9 cellular contexts compared by ENCODE assay signal in genomic region chr17:50093807-50094206, GRCh38. TPM values are rescaled to one million over a fixed set of nuclear protein-coding genes. Genes with fewer than 3 reads are reported as not detected.
DNase-seq lines count a peak whose midpoint lies in the region; ATAC-seq and TF ChIP-seq lines count a peak whose summit lies in the region.
"Had no signal": no experiment of that assay in that cellular context is flagged by ENCODE, and none has a peak within 500 bp of the region (broad histone marks: within the 10 kb centered on the region; RNA-seq: fewer than 3 reads in every experiment).

No MANE protein-coding gene starts in this region.

- no peak overlapping the region for H2AK5ac ChIP-seq in mesenchymal stem cell (ENCODE audit: low read length, severe bottlenecking)

- no peak for TF ChIP-seq POLR2A in transverse colon (IDR thresholded peaks at IDR 0.05)

- peaks cover 20% of the 10 kb centered on the region for H3K4me1 Mint-ChIP-seq in activated T-cell treated with anti-CD3 and anti-CD28 coated beads, Interleukin-2, amount 50 U/mL, for 72 hours (ENCODE audit: low read depth)
- H3K4me1 Mint-ChIP-seq in activated CD4-positive, alpha-beta memory T cell treated with anti-CD3 and anti-CD28 coated beads, Interleukin-2, amount 10 ng/mL, durations not matched to agents 7 days and 5 days, result peaks cover 18% of the 10 kb centered on the region

- H3K27ac Mint-ChIP-seq in activated T-cell treated with anti-CD3 and anti-CD28 coated beads, Interleukin-2, amount 50 U/mL, for 72 hours, result no peak overlapping the region
- peak overlapping the region; percentile 76 for H3K27ac Mint-ChIP-seq in activated CD4-positive, alpha-beta memory T cell treated with anti-CD3 and anti-CD28 coated beads, Interleukin-2, amount 10 ng/mL, durations not matched to agents 7 days and 5 days

- no peaks in the 10 kb centered on the region for H3K9me3 ChIP-seq in mesenchymal stem cell (ENCODE audit: control insufficient read depth, low read length)
- no peaks in the 10 kb centered on the region for H3K9me3 ChIP-seq in transverse colon

- no peak overlapping the region for H2BK120ac ChIP-seq in mesenchymal stem cell (ENCODE audit: low read depth, low read length)

- CTCF ChIA-PET in activated CD4-positive, alpha-beta memory T cell treated with anti-CD3 and anti-CD28 coated beads, Interleukin-2, amount 10 ng/mL, durations not matched to agents 7 days and 5 days (lab: Charles Lee), result interaction anchor here (0.6 to 4.3 kb wide), 65 partner anchors 9 to 1446 kb away, joined by 3 to 48 read pairs (median 4); partner anchors contain the start of genes COL1A1, ITGA3, PPP1R9B and SAMD14

- H2BK15ac ChIP-seq in mesenchymal stem cell (ENCODE audit: low read depth, poor library complexity, severe bottlenecking), result no peak overlapping the region

- peaks cover 24% of the 10 kb centered on the region for H3K79me1 ChIP-seq in mesenchymal stem cell (replicated peaks; ENCODE audit: low read length, poor library complexity, severe bottlenecking)

- no peak overlapping the region for H3K4me3 ChIP-seq in mesenchymal stem cell (ENCODE audit: insufficient read depth in 1 of 2, low read depth in 1 of 2, low read length in 2 of 2)
- H3K4me3 ChIP-seq in transverse colon, result no peak overlapping the region

- H4K91ac ChIP-seq in mesenchymal stem cell (ENCODE audit: low read length), result no peak overlapping the region

- H3K9ac ChIP-seq in mesenchymal stem cell (ENCODE audit: low read length), result peak overlapping the region; percentile 90

- no peak overlapping the region for H3K4me2 ChIP-seq in mesenchymal stem cell (ENCODE audit: low read length, poor library complexity, severe bottlenecking)

- intact Hi-C loops in transverse colon (cut with DNase I; ENCODE audit: low total_unique reads), result loop anchor here (10.0 kb wide), 1 partner anchor 201 kb away; no protein-coding TSS in a partner anchor

- H2AFZ ChIP-seq in mesenchymal stem cell (ENCODE audit: low read depth, low read length), result no peak overlapping the region

- no peak overlapping the region for H4K8ac ChIP-seq in mesenchymal stem cell (ENCODE audit: low read length)

- no peak overlapping the region for H2BK12ac ChIP-seq in mesenchymal stem cell (ENCODE audit: low read length in 2 of 2)

- no peaks in the 10 kb centered on the region for H3K27me3 ChIP-seq in mesenchymal stem cell (ENCODE audit: control insufficient read depth in 1 of 2, insufficient read depth in 1 of 2, low read length in 2 of 2)
- H3K27me3 ChIP-seq in transverse colon, result no peaks in the 10 kb centered on the region

- in situ Hi-C loops in transverse colon (cut with MboI; ENCODE audit: low pct_ligation_motif_present in 1 of 4, low pct_unique_long_range_greater_than_20kb in 1 of 4, low sequenced_read_pairs in 3 of 4), result loop anchor here in 1 of 4 donors (5.0 kb wide), 1 partner anchor 67 kb away; no protein-coding TSS in a partner anchor

- no peak overlapping the region for H2BK5ac ChIP-seq in mesenchymal stem cell (ENCODE audit: low read depth, low read length, poor library complexity, severe bottlenecking)

- no peak overlapping the region for H3K27ac ChIP-seq in mesenchymal stem cell (ENCODE audit: low read length, poor library complexity, severe bottlenecking)
- peak overlapping the region in 3 of 4 donors; percentile 88 to 93 (median 92) for H3K27ac ChIP-seq in transverse colon

- H3K9me3 Mint-ChIP-seq in activated T-cell treated with anti-CD3 and anti-CD28 coated beads, Interleukin-2, amount 50 U/mL, for 72 hours, result no peaks in the 10 kb centered on the region
- no peaks in the 10 kb centered on the region for H3K9me3 Mint-ChIP-seq in activated CD4-positive, alpha-beta memory T cell treated with anti-CD3 and anti-CD28 coated beads, Interleukin-2, amount 10 ng/mL, durations not matched to agents 7 days and 5 days

- no peaks in the 10 kb centered on the region for H3K27me3 Mint-ChIP-seq in activated T-cell treated with anti-CD3 and anti-CD28 coated beads, Interleukin-2, amount 50 U/mL, for 72 hours (ENCODE audit: low read depth)
- H3K27me3 Mint-ChIP-seq in activated CD4-positive, alpha-beta memory T cell treated with anti-CD3 and anti-CD28 coated beads, Interleukin-2, amount 10 ng/mL, durations not matched to agents 7 days and 5 days, result no peaks in the 10 kb centered on the region
- H3K27me3 Mint-ChIP-seq: activated CD4-positive, alpha-beta T cell treated with anti-CD3 and anti-CD28 coated beads for 36 hours had no signal

- peak overlapping the region; percentile 94 to 98 for H3K4me3 Mint-ChIP-seq in activated T-cell treated with anti-CD3 and anti-CD28 coated beads, Interleukin-2, amount 50 U/mL, for 72 hours
- no peak overlapping the region for H3K4me3 Mint-ChIP-seq in activated CD4-positive, alpha-beta memory T cell treated with anti-CD3 and anti-CD28 coated beads, Interleukin-2, amount 10 ng/mL, durations not matched to agents 7 days and 5 days

- 50% methylated on average over 3 of the region's 3 CpGs for WGBS in mesenchymal stem cell
- WGBS in transverse colon (ENCODE audit: low coverage in 1 of 2), 2 donors, result 41% methylated on average over 3 of the region's 3 CpGs

- no peak for DNase-seq in activated T-cell treated with anti-CD3 and anti-CD28 coated beads, Interleukin-2, amount 50 U/mL, for 72 hours
- DNase-seq in activated T-cell treated with anti-CD3 and anti-CD28 coated beads for 4 hours (no peak), mesenchymal stem cell (no peak), transverse colon (no peak), DMS 273 (lab: John Stamatoyannopoulos, UW; ENCODE audit: unreplicated experiment) (no peak), hepatic stellate cell (ENCODE audit: low spot score) (no peak)
- DNase-seq in activated CD4-positive, alpha-beta memory T cell treated with anti-CD3 and anti-CD28 coated beads, Interleukin-2, amount 10 ng/mL, durations not matched to agents 7 days and 5 days, result no peak

- H3K18ac ChIP-seq in mesenchymal stem cell (ENCODE audit: low read depth in 1 of 2, low read length in 2 of 2), result no peak overlapping the region

- no peak overlapping the region for H3K14ac ChIP-seq in mesenchymal stem cell (ENCODE audit: low read length in 2 of 2)

- no peak for TF ChIP-seq CTCF in transverse colon (IDR thresholded peaks at IDR 0.05)

- POLR2A ChIA-PET in activated CD4-positive, alpha-beta memory T cell treated with anti-CD3 and anti-CD28 coated beads, Interleukin-2, amount 10 ng/mL, durations not matched to agents 7 days and 5 days (lab: Charles Lee), result interaction anchor here (1.0 to 2.4 kb wide), 5 partner anchors 14 to 92 kb away, joined by 3 to 8 read pairs (median 3); partner anchors contain the start of gene ITGA3

- H3K36me3 ChIP-seq in mesenchymal stem cell (ENCODE audit: control insufficient read depth in 1 of 2, insufficient read depth in 2 of 2, low read depth in 1 of 2, low read length in 2 of 2), result peaks cover 40 to 47% of the 10 kb centered on the region in 2 experiments
- H3K36me3 ChIP-seq in transverse colon, result no peaks in the 10 kb centered on the region

- H3K4me1 ChIP-seq in mesenchymal stem cell (ENCODE audit: control insufficient read depth, insufficient read depth, low read depth, low read length), result peaks cover 20% of the 10 kb centered on the region
- peaks cover 16 to 34% (median 24%) of the 10 kb centered on the region in 4 donors for H3K4me1 ChIP-seq in transverse colon

- TF ChIP-seq EP300 in transverse colon (IDR thresholded peaks at IDR 0.05; ENCODE audit: low read depth), result no peak

- H3K23ac ChIP-seq in mesenchymal stem cell (ENCODE audit: low read length in 2 of 2), result no peak overlapping the region

- no peaks in the 10 kb centered on the region for H3K36me3 Mint-ChIP-seq in activated T-cell treated with anti-CD3 and anti-CD28 coated beads, Interleukin-2, amount 50 U/mL, for 72 hours (ENCODE audit: insufficient read depth in 2 of 2)
- peaks cover 3% of the 10 kb centered on the region for H3K36me3 Mint-ChIP-seq in activated CD4-positive, alpha-beta memory T cell treated with anti-CD3 and anti-CD28 coated beads, Interleukin-2, amount 10 ng/mL, durations not matched to agents 7 days and 5 days (ENCODE audit: low read depth)

- no peak for ATAC-seq in activated T-cell treated with anti-CD3 and anti-CD28 coated beads, Interleukin-2, amount 50 U/mL, for 72 hours (replicated peaks in 1 of 2)
- ATAC-seq in GM18868 (IDR thresholded peaks at IDR 0.05; ENCODE audit: unreplicated experiment), result no peak

- H3K4ac ChIP-seq in mesenchymal stem cell (ENCODE audit: low read depth in 1 of 2, low read length in 2 of 2), result no peak overlapping the region

RNA-seq across cellular contexts. Expression of gene PDK2, which starts 1.3 kb away (rescaled TPM):
- 10 to 100 TPM; 26.6 to 34.6 TPM for total RNA-seq in activated T-cell treated with anti-CD3 and anti-CD28 coated beads, Interleukin-2, amount 50 U/mL, for 72 hours
- total RNA-seq in activated CD4-positive, alpha-beta memory T cell treated with anti-CD3 and anti-CD28 coated beads, Interleukin-2, amount 10 ng/mL, durations not matched to agents 7 days and 5 days, result 10 to 100 TPM; 19.6 to 23.4 TPM
- 43.1 TPM for polyA plus RNA-seq in mesenchymal stem cell (2013, experiment 1 of 2)
- 39.6 TPM for polyA plus RNA-seq in mesenchymal stem cell (2013, experiment 2 of 2)
- 100 to 1,000 TPM in 3 of 4 donors, 10 to 100 TPM in 1; 84.6 to 292 (median 136) TPM for total RNA-seq in transverse colon

RNA-seq across cellular contexts. Expression of gene SAMD14, which starts 36.2 kb away (rescaled TPM):
- total RNA-seq in activated T-cell treated with anti-CD3 and anti-CD28 coated beads, Interleukin-2, amount 50 U/mL, for 72 hours, result 1 to 10 TPM; 3.3 to 6.9 TPM
- total RNA-seq in activated CD4-positive, alpha-beta memory T cell treated with anti-CD3 and anti-CD28 coated beads, Interleukin-2, amount 10 ng/mL, durations not matched to agents 7 days and 5 days, result 1 to 10 TPM in 1 of 2 experiments, under 1 TPM in 1; 0.68 to 1.3 TPM
- polyA plus RNA-seq in mesenchymal stem cell (2013, experiment 1 of 2), result 17.9 TPM
- polyA plus RNA-seq in mesenchymal stem cell (2013, experiment 2 of 2), result 17.2 TPM
- total RNA-seq in transverse colon, result 1 to 10 TPM in 1 of 4 donors, under 1 TPM in 2, not detected in 1; 0.14 to 1.8 (median 0.32) TPM

RNA-seq across cellular contexts. Expression of gene ITGA3, which starts 37.9 kb away (rescaled TPM):
- total RNA-seq in activated T-cell treated with anti-CD3 and anti-CD28 coated beads, Interleukin-2, amount 50 U/mL, for 72 hours, result 10 to 100 TPM; 16.6 to 16.9 TPM
- 10 to 100 TPM; 12.5 to 13.4 TPM for total RNA-seq in activated CD4-positive, alpha-beta memory T cell treated with anti-CD3 and anti-CD28 coated beads, Interleukin-2, amount 10 ng/mL, durations not matched to agents 7 days and 5 days
- 136 TPM for polyA plus RNA-seq in mesenchymal stem cell (2013, experiment 1 of 2)
- polyA plus RNA-seq in mesenchymal stem cell (2013, experiment 2 of 2), result 138 TPM
- total RNA-seq in transverse colon, result 100 to 1,000 TPM; 147 to 294 (median 171) TPM

RNA-seq across cellular contexts. Expression of gene PPP1R9B, which starts 56.7 kb away (rescaled TPM):
- 100 to 1,000 TPM; 111 to 128 TPM for total RNA-seq in activated T-cell treated with anti-CD3 and anti-CD28 coated beads, Interleukin-2, amount 50 U/mL, for 72 hours
- 100 to 1,000 TPM; 136 to 137 TPM for total RNA-seq in activated CD4-positive, alpha-beta memory T cell treated with anti-CD3 and anti-CD28 coated beads, Interleukin-2, amount 10 ng/mL, durations not matched to agents 7 days and 5 days
- 34.9 TPM for polyA plus RNA-seq in mesenchymal stem cell (2013, experiment 1 of 2)
- 33.0 TPM for polyA plus RNA-seq in mesenchymal stem cell (2013, experiment 2 of 2)
- total RNA-seq in transverse colon, result 10 to 100 TPM; 19.0 to 29.9 (median 27.7) TPM

Comparison
In these comparisons a context has a peak if more than half of its experiments do, and no peak if none do; other contexts are left out.
1. RNA of gene ITGA3, which starts 37.9 kb away (total RNA-seq): 147 to 294 TPM in transverse colon; 16.6 to 16.9 TPM in activated T-cell treated with anti-CD3 and anti-CD28 coated beads, Interleukin-2, amount 50 U/mL, for 72 hours and 12.5 to 13.4 TPM in activated CD4-positive, alpha-beta memory T cell treated with anti-CD3 and anti-CD28 coated beads, Interleukin-2, amount 10 ng/mL, durations not matched to agents 7 days and 5 days; every median in the first group is over 4 times any median in the second.